Comparison of ENCODE assay signal across 8 cellular contexts in genomic region chr22:17742528-17742902, GRCh38. TPM values are rescaled to one million over a fixed set of nuclear protein-coding genes. Genes with fewer than 3 reads are reported as not detected.
A peak's percentile ranks its signal among the peaks of the same experiment; 100 is the strongest.
DNase-seq lines count a peak whose midpoint lies in the region; ATAC-seq, FAIRE-seq and TF ChIP-seq lines count a peak whose summit lies in the region.

No MANE protein-coding gene starts in this region.

- BruUV-seq in IMR-90 (replicated peaks; lab: Mats Ljungman, UMichigan): no TSS peak

- TF ChIP-seq POLR2A in IMR-90 (IDR thresholded peaks at IDR 0.05; ENCODE audit: low read depth, low read length): no peak
- TF ChIP-seq POLR2A in gastroesophageal sphincter (IDR thresholded peaks at IDR 0.05): no peak

- no peaks in the 10 kb centered on the region for H3K79me2 ChIP-seq in parathyroid adenoma

- H3K9me3 ChIP-seq in IMR-90 (ENCODE audit: control insufficient read depth, insufficient read depth, low read length) (no peaks in the 10 kb centered on the region), gastroesophageal sphincter (no peaks in the 10 kb centered on the region), parathyroid adenoma (ENCODE audit: control insufficient read depth, low read length) (no peaks in the 10 kb centered on the region)

- intact Hi-C loops in IMR-90 (cut with micrococcal nuclease): loop anchor here (5.0 kb wide), 2 partner anchors 185 to 335 kb away; partner anchors contain the start of gene PEX26

- CTCF ChIA-PET in IMR-90 (lab: Yijun Ruan, JAX): interaction anchor here (0.9 to 2.2 kb wide), 7 partner anchors 12 to 187 kb away, joined by 3 to 9 read pairs (median 4); no protein-coding TSS in a partner anchor
- CTCF ChIA-PET in RWPE1 (lab: Yijun Ruan, JAX): interaction anchor here (0.5 to 2.6 kb wide), 8 partner anchors 11 to 334 kb away, joined by 3 to 13 read pairs (median 4); no protein-coding TSS in a partner anchor

- no peak overlapping the region for H3K18ac ChIP-seq in IMR-90 (ENCODE audit: low read depth, low read length)

- no peaks in the 10 kb centered on the region for H3K27me3 ChIP-seq in IMR-90 (ENCODE audit: control insufficient read depth, insufficient read depth, low read length)
- no peaks in the 10 kb centered on the region for H3K27me3 ChIP-seq in gastroesophageal sphincter
- H3K27me3 ChIP-seq in parathyroid adenoma (ENCODE audit: control insufficient read depth, insufficient read depth, low read length): no peaks in the 10 kb centered on the region

- dilution Hi-C loops in IMR-90 (cut with HindIII; ENCODE audit: low sequenced_read_pairs, unreplicated experiment): no loop called here

- no peak overlapping the region for H3K56ac ChIP-seq in IMR-90 (ENCODE audit: extremely low read depth, insufficient read depth, low read length)

- H2AK5ac ChIP-seq in IMR-90 (ENCODE audit: low read depth, low read length): no peak overlapping the region

- TF ChIP-seq CTCF in GM12874 (IDR thresholded peaks at IDR 0.05; ENCODE audit: insufficient read depth, low read depth, low read length) (peak; percentile 90), IMR-90 (conservative IDR thresholded peaks at IDR 0.05; ENCODE audit: low read depth, low read length) (peak; percentile 69), RWPE1 (conservative IDR thresholded peaks at IDR 0.05; ENCODE audit: low read depth) (peak; percentile 76), gastroesophageal sphincter (IDR thresholded peaks at IDR 0.05) (peak in 3 of 4 experiments; percentile 55 to 80 (median 68)), parathyroid adenoma (IDR thresholded peaks at IDR 0.05) (peak; percentile 55)

- no peak overlapping the region for H3K23ac ChIP-seq in IMR-90 (ENCODE audit: low read depth, low read length)

- in situ Hi-C loops in IMR-90 (cut with MboI; ENCODE audit: low sequenced_read_pairs): no loop called here

- no peak for TF ChIP-seq EP300 in gastroesophageal sphincter (IDR thresholded peaks at IDR 0.05)

- H2AK9ac ChIP-seq in IMR-90 (replicated peaks; ENCODE audit: low read depth, low read length, poor library complexity): no peak overlapping the region

- no peak overlapping the region for H2BK20ac ChIP-seq in IMR-90 (ENCODE audit: low read depth, low read length)

- H4K8ac ChIP-seq in IMR-90 (ENCODE audit: low read depth in 2 of 2, low read length in 2 of 2): no peak overlapping the region

- H3K14ac ChIP-seq in IMR-90 (replicated peaks; ENCODE audit: low read depth, low read length): no peak overlapping the region

- DNase-seq in IMR-90: peak; percentile 66
- peak; percentile 64 for DNase-seq in RWPE1 (ENCODE audit: low spot score)
- DNase-seq in activated effector memory CD4-positive, alpha-beta T cell treated with Interleukin-2 at 50 U/mL for 16 hours: peak; percentile 41
- peak; percentile 78 for DNase-seq in urothelium cell line (ENCODE audit: low spot score)

- H3K4me2 ChIP-seq in IMR-90 (ENCODE audit: low read depth, low read length): no peak overlapping the region
- no peak overlapping the region for H3K4me2 ChIP-seq in parathyroid adenoma (ENCODE audit: low read length)

- H3K4ac ChIP-seq in IMR-90 (ENCODE audit: low read depth, low read length): no peak overlapping the region

- WGBS in IMR-90 (ENCODE audit: extremely low coverage in 2 of 2, insufficient read length in 1 of 2), 2 experiments: 91% methylated on average over 5 of the region's 9 CpGs; no CpG with 5 or more reads in 1 of the 2 experiments
- no CpG with 5 or more reads among the region's 9 CpGs for WGBS in gastroesophageal sphincter (ENCODE audit: low coverage in 1 of 2), 2 donors

- H2BK120ac ChIP-seq in IMR-90 (ENCODE audit: low read depth, low read length): no peak overlapping the region

- no peak overlapping the region for H4K5ac ChIP-seq in IMR-90 (ENCODE audit: low read depth, low read length)

- no peak for FAIRE-seq in urothelium cell line (lab: Jason Lieb, UNC)

- POLR2A ChIA-PET in IMR-90 (lab: Charles Lee; ENCODE audit: unreplicated experiment) (no interaction called here), RWPE1 (lab: Yijun Ruan, JAX; ENCODE audit: low non-redundant PET) (no interaction called here)

- no peak overlapping the region for H3K9ac ChIP-seq in IMR-90 (ENCODE audit: low read depth, low read length)
- no peak overlapping the region for H3K9ac ChIP-seq in parathyroid adenoma

- H2BK5ac ChIP-seq in IMR-90 (ENCODE audit: low read depth, low read length, poor library complexity, severe bottlenecking): no peak overlapping the region

- ATAC-seq in IMR-90 (ENCODE audit: low read depth): peak; percentile 85
- ATAC-seq in gastroesophageal sphincter: peak; percentile 60
- no peak for ATAC-seq in GM18873 (IDR thresholded peaks at IDR 0.05; ENCODE audit: low FRiP score, unreplicated experiment)

- peak overlapping the region; percentile 55 for H2AFZ ChIP-seq in IMR-90 (replicated peaks; ENCODE audit: low read length, poor library complexity)
- no peak overlapping the region for H2AFZ ChIP-seq in parathyroid adenoma

- no peak overlapping the region for H3K27ac ChIP-seq in IMR-90 (ENCODE audit: insufficient read depth, low read length)
- H3K27ac ChIP-seq in RWPE1: no peak overlapping the region
- no peak overlapping the region for H3K27ac ChIP-seq in gastroesophageal sphincter
- H3K27ac ChIP-seq in parathyroid adenoma: no peak overlapping the region

- H3K79me1 ChIP-seq in IMR-90 (ENCODE audit: low read depth in 1 of 2, low read length in 2 of 2): peaks cover 10 to 18% of the 10 kb centered on the region in 2 experiments; a peak in 3 of 4 replicates

- H4K91ac ChIP-seq in IMR-90 (ENCODE audit: insufficient read depth, low read depth, low read length): no peak overlapping the region

- H3K4me1 ChIP-seq in IMR-90 (ENCODE audit: control insufficient read depth, insufficient read depth, low read length) (peaks cover 5% of the 10 kb centered on the region; the same call in 1 of the 2 replicates), gastroesophageal sphincter (peaks cover 0 to 9% (median 3%) of the 10 kb centered on the region in 3 donors), parathyroid adenoma (peaks cover 4% of the 10 kb centered on the region)

- peak; percentile 81 for TF ChIP-seq RAD21 in IMR-90 (IDR thresholded peaks at IDR 0.05; ENCODE audit: low read length)

- no peak overlapping the region for H2BK15ac ChIP-seq in IMR-90 (ENCODE audit: low read depth, low read length)

- H4K20me1 ChIP-seq in IMR-90 (ENCODE audit: insufficient read depth, low read length): peaks cover 14% of the 10 kb centered on the region

- peaks cover 14% of the 10 kb centered on the region for H3K36me3 ChIP-seq in IMR-90 (ENCODE audit: control insufficient read depth, insufficient read depth, low read length)
- H3K36me3 ChIP-seq in gastroesophageal sphincter: peaks cover 0 to 5% of the 10 kb centered on the region in 2 donors
- no peaks in the 10 kb centered on the region for H3K36me3 ChIP-seq in parathyroid adenoma (ENCODE audit: control insufficient read depth, insufficient read depth, low read length)

- no peaks in the 10 kb centered on the region for H3K9me1 ChIP-seq in IMR-90 (ENCODE audit: insufficient read depth, low read length)

- H3K4me3 ChIP-seq in IMR-90 (ENCODE audit: insufficient read depth, low read depth, low read length) (no peak overlapping the region), gastroesophageal sphincter (no peak overlapping the region), parathyroid adenoma (ENCODE audit: low read depth, low read length) (no peak overlapping the region)

TF ChIP-seq in IMR-90, 13 proteins besides CTCF, POLR2A, EP300 and RAD21:
- TF ChIP-seq SMC3 (IDR thresholded peaks at IDR 0.05; ENCODE audit: low read depth, low read length) (peak; percentile 74), RCOR1 (IDR thresholded peaks at IDR 0.05; ENCODE audit: insufficient replicate concordance, low read length) (no peak)

RNA-seq across cellular contexts. Expression of gene BID, which starts 31.8 kb away (rescaled TPM):
- total RNA-seq in IMR-90 (2012; rRNA removed) (59.4 and 69.5 TPM in 2 replicates), gastroesophageal sphincter (10 to 100 TPM in 3 of 4 donors, 1 to 10 TPM in 1; 5.9 to 34.5 (median 21.4) TPM)
- polyA plus RNA-seq in IMR-90 (2012; rRNA removed): 240 and 272 TPM in 2 replicates
- polyA plus RNA-seq in IMR-90 (2012; cell fraction: cytosol; rRNA removed): 79.6 and 204 TPM in 2 replicates
- polyA plus RNA-seq in IMR-90 (2012; cell fraction: nucleus; rRNA removed; ENCODE audit: low replicate concordance): 82.1 and 146 TPM in 2 replicates
